Comparison of ENCODE assay signal across 1 cellular context in genomic region chr15:78968114-78968513, GRCh38.
A peak's percentile ranks its signal among the peaks of the same experiment; 100 is the strongest.
TF ChIP-seq lines count a peak whose summit lies in the region.

No MANE protein-coding gene starts in this region.

TF ChIP-seq in HepG2, 621 proteins besides CTCF, POLR2A, EP300 and RAD21:
- TF ChIP-seq ZNF281 (CRISPR knock-in tag; IDR thresholded peaks at IDR 0.05; ENCODE audit: borderline replicate concordance): no peak
- peak; percentile 14; the same call in 1 of the 2 replicates for TF ChIP-seq HNF4A (CRISPR knock-in tag; IDR thresholded peaks at IDR 0.05)
- TF ChIP-seq SOX6 (IDR thresholded peaks at IDR 0.05): no peak
- 0 out of 2 replicates have a peak, but pooled peaks have one; percentile 14 for TF ChIP-seq SOX6 (CRISPR knock-in tag; IDR thresholded peaks at IDR 0.05)
- no peak for TF ChIP-seq MED13 (CRISPR knock-in tag; IDR thresholded peaks at IDR 0.05)
- no peak for TF ChIP-seq CHD4 (IDR thresholded peaks at IDR 0.05; ENCODE audit: borderline replicate concordance, low read length)
- TF ChIP-seq, protein P1, sequence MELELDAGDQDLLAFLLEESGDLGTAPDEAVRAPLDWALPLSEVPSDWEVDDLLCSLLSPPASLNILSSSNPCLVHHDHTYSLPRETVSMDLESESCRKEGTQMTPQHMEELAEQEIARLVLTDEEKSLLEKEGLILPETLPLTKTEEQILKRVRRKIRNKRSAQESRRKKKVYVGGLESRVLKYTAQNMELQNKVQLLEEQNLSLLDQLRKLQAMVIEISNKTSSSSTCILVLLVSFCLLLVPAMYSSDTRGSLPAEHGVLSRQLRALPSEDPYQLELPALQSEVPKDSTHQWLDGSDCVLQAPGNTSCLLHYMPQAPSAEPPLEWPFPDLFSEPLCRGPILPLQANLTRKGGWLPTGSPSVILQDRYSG (CRISPR knock-in tag; IDR thresholded peaks at IDR 0.05): no peak
- TF ChIP-seq SALL1 (CRISPR knock-in tag; IDR thresholded peaks at IDR 0.05): peak; percentile 32; the same call in 1 of the 2 replicates
- peak; percentile 69 for TF ChIP-seq MEF2D (CRISPR knock-in tag; IDR thresholded peaks at IDR 0.05)
- TF ChIP-seq, protein P2, sequence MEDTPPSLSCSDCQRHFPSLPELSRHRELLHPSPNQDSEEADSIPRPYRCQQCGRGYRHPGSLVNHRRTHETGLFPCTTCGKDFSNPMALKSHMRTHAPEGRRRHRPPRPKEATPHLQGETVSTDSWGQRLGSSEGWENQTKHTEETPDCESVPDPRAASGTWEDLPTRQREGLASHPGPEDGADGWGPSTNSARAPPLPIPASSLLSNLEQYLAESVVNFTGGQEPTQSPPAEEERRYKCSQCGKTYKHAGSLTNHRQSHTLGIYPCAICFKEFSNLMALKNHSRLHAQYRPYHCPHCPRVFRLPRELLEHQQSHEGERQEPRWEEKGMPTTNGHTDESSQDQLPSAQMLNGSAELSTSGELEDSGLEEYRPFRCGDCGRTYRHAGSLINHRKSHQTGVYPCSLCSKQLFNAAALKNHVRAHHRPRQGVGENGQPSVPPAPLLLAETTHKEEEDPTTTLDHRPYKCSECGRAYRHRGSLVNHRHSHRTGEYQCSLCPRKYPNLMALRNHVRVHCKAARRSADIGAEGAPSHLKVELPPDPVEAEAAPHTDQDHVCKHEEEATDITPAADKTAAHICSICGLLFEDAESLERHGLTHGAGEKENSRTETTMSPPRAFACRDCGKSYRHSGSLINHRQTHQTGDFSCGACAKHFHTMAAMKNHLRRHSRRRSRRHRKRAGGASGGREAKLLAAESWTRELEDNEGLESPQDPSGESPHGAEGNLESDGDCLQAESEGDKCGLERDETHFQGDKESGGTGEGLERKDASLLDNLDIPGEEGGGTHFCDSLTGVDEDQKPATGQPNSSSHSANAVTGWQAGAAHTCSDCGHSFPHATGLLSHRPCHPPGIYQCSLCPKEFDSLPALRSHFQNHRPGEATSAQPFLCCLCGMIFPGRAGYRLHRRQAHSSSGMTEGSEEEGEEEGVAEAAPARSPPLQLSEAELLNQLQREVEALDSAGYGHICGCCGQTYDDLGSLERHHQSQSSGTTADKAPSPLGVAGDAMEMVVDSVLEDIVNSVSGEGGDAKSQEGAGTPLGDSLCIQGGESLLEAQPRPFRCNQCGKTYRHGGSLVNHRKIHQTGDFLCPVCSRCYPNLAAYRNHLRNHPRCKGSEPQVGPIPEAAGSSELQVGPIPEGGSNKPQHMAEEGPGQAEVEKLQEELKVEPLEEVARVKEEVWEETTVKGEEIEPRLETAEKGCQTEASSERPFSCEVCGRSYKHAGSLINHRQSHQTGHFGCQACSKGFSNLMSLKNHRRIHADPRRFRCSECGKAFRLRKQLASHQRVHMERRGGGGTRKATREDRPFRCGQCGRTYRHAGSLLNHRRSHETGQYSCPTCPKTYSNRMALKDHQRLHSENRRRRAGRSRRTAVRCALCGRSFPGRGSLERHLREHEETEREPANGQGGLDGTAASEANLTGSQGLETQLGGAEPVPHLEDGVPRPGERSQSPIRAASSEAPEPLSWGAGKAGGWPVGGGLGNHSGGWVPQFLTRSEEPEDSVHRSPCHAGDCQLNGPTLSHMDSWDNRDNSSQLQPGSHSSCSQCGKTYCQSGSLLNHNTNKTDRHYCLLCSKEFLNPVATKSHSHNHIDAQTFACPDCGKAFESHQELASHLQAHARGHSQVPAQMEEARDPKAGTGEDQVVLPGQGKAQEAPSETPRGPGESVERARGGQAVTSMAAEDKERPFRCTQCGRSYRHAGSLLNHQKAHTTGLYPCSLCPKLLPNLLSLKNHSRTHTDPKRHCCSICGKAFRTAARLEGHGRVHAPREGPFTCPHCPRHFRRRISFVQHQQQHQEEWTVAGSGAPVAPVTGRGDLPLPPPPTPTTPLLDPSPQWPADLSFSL (CRISPR knock-in tag; IDR thresholded peaks at IDR 0.05): peak; percentile 60; the same call in 1 of the 2 replicates
